In the genomic region with DNA sequence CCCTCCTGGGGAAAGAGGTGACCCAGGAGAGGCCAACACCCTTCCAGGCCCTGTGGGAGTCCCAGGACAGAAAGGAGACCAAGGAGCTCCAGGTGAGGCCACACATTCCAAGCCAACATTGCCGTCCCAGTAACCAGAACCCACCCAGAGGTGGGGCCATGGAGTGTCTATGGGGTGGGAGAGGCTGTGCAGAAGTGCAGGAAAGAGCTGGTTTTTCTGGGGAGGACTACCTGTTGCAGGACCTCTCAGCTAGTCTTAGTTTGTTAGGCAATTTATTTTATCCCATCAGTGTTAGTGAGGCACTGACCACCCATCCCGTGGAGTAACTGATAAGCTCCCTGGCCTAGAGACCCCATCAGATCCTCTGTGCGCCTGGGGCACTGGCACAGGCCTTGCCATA, we compare ENCODE assay signal across 27 cellular contexts.
"Had no signal": no experiment of that assay in that cellular context is flagged by ENCODE, and none has a peak within 500 bp of the region (broad histone marks: within the 10 kb centered on the region; RNA-seq: fewer than 3 reads in every experiment).

No MANE protein-coding gene starts in this region.

- H3K36me3 Mint-ChIP-seq: immature natural killer cell; natural killer cell treated with Interleukin-12 subunit alpha and Interleukin-12 subunit beta and Interleukin-15 and Interleukin-18, amount 100 ng/mL, for 72 hours; stimulated activated effector memory CD8-positive, alpha-beta T cell treated with anti-CD3 and anti-CD28 coated beads, Interleukin-12 subunit alpha, Interleukin-12 subunit beta, amount 100 ng/mL, for 72 hours had no signal

- H3K4me3 ChIP-seq: heart left ventricle, left ventricle myocardium inferior, lung, mucosa of descending colon, neural progenitor cell, pancreas, prostate gland, skin epidermis, spleen, transverse colon, upper lobe of left lung, vagina had no signal

- H3K4me1 Mint-ChIP-seq: immature natural killer cell; naive thymus-derived CD4-positive, alpha-beta T cell; neural progenitor cell; stimulated activated effector memory CD8-positive, alpha-beta T cell treated with anti-CD3 and anti-CD28 coated beads, Interleukin-12 subunit alpha, Interleukin-12 subunit beta, amount 100 ng/mL, for 72 hours had no signal

- H3K4me2 ChIP-seq: neural progenitor cell had no signal

- H2AFZ ChIP-seq: neural progenitor cell had no signal

- H3K36me3 ChIP-seq: neutrophil had no signal

- DNase-seq: hypothalamus; immature natural killer cell; left ventricle myocardium inferior; midbrain; mucosa of descending colon; naive thymus-derived CD4-positive, alpha-beta T cell; occipital lobe; pancreas; retina; right cardiac atrium; spleen; stimulated activated CD4-positive, alpha-beta T cell treated with anti-CD3 and anti-CD28 coated beads, Interleukin-4, amount 100 ng/mL, for 24 hours; stimulated activated naive CD4-positive, alpha-beta T cell; substantia nigra; transverse colon; upper lobe of left lung had no signal

- H3K27me3 Mint-ChIP-seq: natural killer cell treated with Interleukin-12 subunit alpha and Interleukin-12 subunit beta and Interleukin-15 and Interleukin-18, amount 100 ng/mL, for 72 hours; stimulated activated naive CD8-positive, alpha-beta T cell treated with anti-CD3 and anti-CD28 coated beads, Interleukin-15, Interleukin-2, amounts not matched to agents 100 ng/mL and 50 ng/mL, for 24 hours had no signal

- H3K9me3 Mint-ChIP-seq: immature natural killer cell; natural killer cell treated with Interleukin-12 subunit alpha and Interleukin-12 subunit beta and Interleukin-15 and Interleukin-18, amount 100 ng/mL, for 72 hours; neural progenitor cell; stimulated activated effector memory CD8-positive, alpha-beta T cell treated with anti-CD3 and anti-CD28 coated beads, Interleukin-12 subunit alpha, Interleukin-12 subunit beta, amount 100 ng/mL, for 72 hours had no signal

- H3K9ac ChIP-seq: neural progenitor cell had no signal

- FAIRE-seq: islet of Langerhans, pancreas had no signal

- H3K9me3 ChIP-seq: heart left ventricle, left ventricle myocardium inferior, mucosa of descending colon, neutrophil, pancreas, prostate gland, transverse colon, upper lobe of left lung, vagina had no signal

- H3K27ac ChIP-seq: heart left ventricle, left ventricle myocardium inferior, neural progenitor cell, neutrophil, pancreas, prostate gland, skin epidermis, spleen, transverse colon, upper lobe of left lung, vagina had no signal

- H3K27ac Mint-ChIP-seq: immature natural killer cell; naive thymus-derived CD4-positive, alpha-beta T cell; natural killer cell treated with Interleukin-12 subunit alpha and Interleukin-12 subunit beta and Interleukin-15 and Interleukin-18, amount 100 ng/mL, for 72 hours; neural progenitor cell; stimulated activated effector memory CD8-positive, alpha-beta T cell treated with anti-CD3 and anti-CD28 coated beads, Interleukin-12 subunit alpha, Interleukin-12 subunit beta, amount 100 ng/mL, for 72 hours; stimulated activated naive CD8-positive, alpha-beta T cell treated with anti-CD3 and anti-CD28 coated beads, Interleukin-15, Interleukin-2, amounts not matched to agents 100 ng/mL and 50 ng/mL, for 24 hours had no signal

- H3K4me3 Mint-ChIP-seq: immature natural killer cell; naive thymus-derived CD4-positive, alpha-beta T cell; natural killer cell treated with Interleukin-12 subunit alpha and Interleukin-12 subunit beta and Interleukin-15 and Interleukin-18, amount 100 ng/mL, for 72 hours; neural progenitor cell; stimulated activated effector memory CD8-positive, alpha-beta T cell treated with anti-CD3 and anti-CD28 coated beads, Interleukin-12 subunit alpha, Interleukin-12 subunit beta, amount 100 ng/mL, for 72 hours; stimulated activated naive CD8-positive, alpha-beta T cell treated with anti-CD3 and anti-CD28 coated beads, Interleukin-15, Interleukin-2, amounts not matched to agents 100 ng/mL and 50 ng/mL, for 24 hours had no signal

- H3K27me3 ChIP-seq: heart left ventricle, neural progenitor cell, neutrophil, pancreas, spleen, transverse colon, upper lobe of left lung, vagina had no signal

- H3K4me1 ChIP-seq: heart left ventricle, left ventricle myocardium inferior, neural progenitor cell, pancreas, prostate gland, spleen, transverse colon, upper lobe of left lung, vagina had no signal
